16 cellular contexts compared by ENCODE assay signal in the genomic region with DNA sequence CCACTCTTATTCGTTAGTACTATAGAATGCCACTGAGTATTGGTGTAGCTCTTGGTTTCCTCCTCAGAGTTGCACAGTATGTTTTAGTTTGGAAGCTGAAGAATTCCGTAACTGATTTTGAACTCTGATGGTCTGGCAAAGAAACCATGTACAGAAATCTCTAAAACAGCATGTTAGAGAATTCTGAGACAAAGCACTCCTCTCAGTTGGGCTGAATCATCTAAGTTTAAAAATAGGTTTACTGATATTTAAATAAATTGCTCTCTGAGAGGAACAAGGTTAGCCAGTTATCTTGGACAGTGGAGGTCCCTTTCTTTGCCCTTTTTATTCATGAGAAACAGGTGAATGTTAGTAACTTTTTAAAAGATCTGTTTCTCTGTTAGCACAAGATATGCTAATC. TPM values are rescaled to one million over a fixed set of nuclear protein-coding genes. Genes with fewer than 3 reads are reported as not detected.
DNase-seq lines count a peak whose midpoint lies in the region; ATAC-seq and TF ChIP-seq lines count a peak whose summit lies in the region.
"Had no signal": no experiment of that assay in that cellular context is flagged by ENCODE, and none has a peak within 500 bp of the region (broad histone marks: within the 10 kb centered on the region; RNA-seq: fewer than 3 reads in every experiment).

No MANE protein-coding gene starts in this region.

- peak overlapping the region; percentile 16 for H3K27ac Mint-ChIP-seq in activated T-cell treated with anti-CD3 and anti-CD28 coated beads, Interleukin-2, amount 50 U/mL, for 24 hours
- no peak overlapping the region for H3K27ac Mint-ChIP-seq in activated T-cell treated with anti-CD3 and anti-CD28 coated beads, Interleukin-2, amount 50 U/mL, for 72 hours
- H3K27ac Mint-ChIP-seq in activated T-helper 17 cell treated with anti-CD3 and anti-CD28 coated beads, Interleukin-2, amount 50 U/mL, for 72 hours = peak overlapping the region; percentile 32
- H3K27ac Mint-ChIP-seq in stimulated activated memory B cell treated with anti-CD40 and anti-IgM and Interleukin-4, amounts not matched to agents 10 μg/mL and 1 μg/mL and 100 μg/mL, for 72 hours = peak overlapping the region; percentile 5

- H3K27me3 Mint-ChIP-seq in activated T-cell treated with anti-CD3 and anti-CD28 coated beads, Interleukin-2, amount 50 U/mL, for 24 hours = no peaks in the 10 kb centered on the region
- H3K27me3 Mint-ChIP-seq in activated T-cell treated with anti-CD3 and anti-CD28 coated beads, Interleukin-2, amount 50 U/mL, for 72 hours (ENCODE audit: low read depth) = no peaks in the 10 kb centered on the region
- no peaks in the 10 kb centered on the region for H3K27me3 Mint-ChIP-seq in activated T-helper 17 cell treated with anti-CD3 and anti-CD28 coated beads, Interleukin-2, amount 50 U/mL, for 72 hours
- no peaks in the 10 kb centered on the region for H3K27me3 Mint-ChIP-seq in stimulated activated memory B cell treated with anti-CD40 and anti-IgM and Interleukin-4, amounts not matched to agents 10 μg/mL and 1 μg/mL and 100 μg/mL, for 72 hours

- TF ChIP-seq CTCF in fibroblast of the aortic adventitia (IDR thresholded peaks at IDR 0.05; ENCODE audit: insufficient read depth, low read length) = no peak

- peaks cover 98% of the 10 kb centered on the region for H3K36me3 Mint-ChIP-seq in activated T-cell treated with anti-CD3 and anti-CD28 coated beads, Interleukin-2, amount 50 U/mL, for 24 hours (ENCODE audit: low read depth)
- peaks cover 14 to 38% of the 10 kb centered on the region in 2 donors for H3K36me3 Mint-ChIP-seq in activated T-cell treated with anti-CD3 and anti-CD28 coated beads, Interleukin-2, amount 50 U/mL, for 72 hours (ENCODE audit: insufficient read depth in 2 of 2)
- H3K36me3 Mint-ChIP-seq in activated T-helper 17 cell treated with anti-CD3 and anti-CD28 coated beads, Interleukin-2, amount 50 U/mL, for 72 hours (ENCODE audit: low read depth) = peaks cover 97% of the 10 kb centered on the region
- peaks cover 54% of the 10 kb centered on the region for H3K36me3 Mint-ChIP-seq in stimulated activated memory B cell treated with anti-CD40 and anti-IgM and Interleukin-4, amounts not matched to agents 10 μg/mL and 1 μg/mL and 100 μg/mL, for 72 hours

- no peak overlapping the region for H3K4me3 ChIP-seq in fibroblast of the aortic adventitia (ENCODE audit: low read depth, low read length)
- H3K4me3 ChIP-seq: A549 had no signal

- no peaks in the 10 kb centered on the region for H3K9me3 Mint-ChIP-seq in activated T-cell treated with anti-CD3 and anti-CD28 coated beads, Interleukin-2, amount 50 U/mL, for 24 hours
- H3K9me3 Mint-ChIP-seq in activated T-cell treated with anti-CD3 and anti-CD28 coated beads, Interleukin-2, amount 50 U/mL, for 72 hours = no peaks in the 10 kb centered on the region
- H3K9me3 Mint-ChIP-seq in activated T-helper 17 cell treated with anti-CD3 and anti-CD28 coated beads, Interleukin-2, amount 50 U/mL, for 72 hours = no peaks in the 10 kb centered on the region
- no peaks in the 10 kb centered on the region for H3K9me3 Mint-ChIP-seq in stimulated activated memory B cell treated with anti-CD40 and anti-IgM and Interleukin-4, amounts not matched to agents 10 μg/mL and 1 μg/mL and 100 μg/mL, for 72 hours
- H3K9me3 Mint-ChIP-seq: CD14-positive monocyte had no signal

- no peak overlapping the region for H3K4me3 Mint-ChIP-seq in activated T-cell treated with anti-CD3 and anti-CD28 coated beads, Interleukin-2, amount 50 U/mL, for 24 hours
- H3K4me3 Mint-ChIP-seq in activated T-cell treated with anti-CD3 and anti-CD28 coated beads, Interleukin-2, amount 50 U/mL, for 72 hours = no peak overlapping the region
- no peak overlapping the region for H3K4me3 Mint-ChIP-seq in activated T-helper 17 cell treated with anti-CD3 and anti-CD28 coated beads, Interleukin-2, amount 50 U/mL, for 72 hours
- no peak overlapping the region for H3K4me3 Mint-ChIP-seq in stimulated activated memory B cell treated with anti-CD40 and anti-IgM and Interleukin-4, amounts not matched to agents 10 μg/mL and 1 μg/mL and 100 μg/mL, for 72 hours
- H3K4me3 Mint-ChIP-seq: CD14-positive monocyte had no signal

- no peak for DNase-seq in activated T-cell treated with anti-CD3 and anti-CD28 coated beads, Interleukin-2, amount 50 U/mL, for 24 hours
- no peak for DNase-seq in activated T-cell treated with anti-CD3 and anti-CD28 coated beads, Interleukin-2, amount 50 U/mL, for 72 hours
- DNase-seq in fibroblast of the aortic adventitia (ENCODE audit: low read depth) (peak; percentile 30), NCI-H2171 treated with DMSO at 0.1 percent for 48 hours (lab: John Stamatoyannopoulos, UW) (no peak), NOMO-1 treated with DMSO at 0.1 percent for 48 hours (lab: John Stamatoyannopoulos, UW; ENCODE audit: unreplicated experiment) (no peak), SHP77 treated with DMSO at 0.1 percent for 48 hours (lab: John Stamatoyannopoulos, UW) (no peak)
- DNase-seq: Caco-2, NCI-H1436 treated with DMSO at 0.1 percent for 48 hours, NCI-H226, NCI-H69, PC-3 had no signal

- H3K4me1 Mint-ChIP-seq in activated T-cell treated with anti-CD3 and anti-CD28 coated beads, Interleukin-2, amount 50 U/mL, for 24 hours (ENCODE audit: low read depth) = peaks cover 2% of the 10 kb centered on the region
- peaks cover 7% of the 10 kb centered on the region for H3K4me1 Mint-ChIP-seq in activated T-cell treated with anti-CD3 and anti-CD28 coated beads, Interleukin-2, amount 50 U/mL, for 72 hours (ENCODE audit: low read depth)
- H3K4me1 Mint-ChIP-seq in activated T-helper 17 cell treated with anti-CD3 and anti-CD28 coated beads, Interleukin-2, amount 50 U/mL, for 72 hours = no peaks in the 10 kb centered on the region
- H3K4me1 Mint-ChIP-seq in stimulated activated memory B cell treated with anti-CD40 and anti-IgM and Interleukin-4, amounts not matched to agents 10 μg/mL and 1 μg/mL and 100 μg/mL, for 72 hours = peaks cover 27% of the 10 kb centered on the region

- ATAC-seq in activated T-cell treated with anti-CD3 and anti-CD28 coated beads, Interleukin-2, amount 50 U/mL, for 72 hours (replicated peaks in 1 of 2) = no peak
- ATAC-seq in activated T-helper 17 cell treated with anti-CD3 and anti-CD28 coated beads, Interleukin-2, amount 50 U/mL, for 72 hours (replicated peaks) = no peak
- no peak for ATAC-seq in stimulated activated memory B cell treated with anti-CD40 and anti-IgM and Interleukin-4, amounts not matched to agents 10 μg/mL and 1 μg/mL and 100 μg/mL, for 72 hours
- ATAC-seq: A549, HCT116, PC-3 had no signal

RNA-seq across cellular contexts. Expression of a gene that starts 43.8 kb away (rescaled TPM):
- total RNA-seq in activated T-cell treated with anti-CD3 and anti-CD28 coated beads, Interleukin-2, amount 50 U/mL, for 72 hours = 10 to 100 TPM; 22.6 to 29.5 TPM
- 10 to 100 TPM in 1 of 2 donors, 1 to 10 TPM in 1; 4.4 to 18.7 TPM for total RNA-seq in activated T-helper 17 cell treated with anti-CD3 and anti-CD28 coated beads, Interleukin-2, amount 50 U/mL, for 72 hours
- 0.63 and 0.74 TPM in 2 replicates for total RNA-seq in fibroblast of the aortic adventitia (ENCODE audit: low replicate concordance)
- total RNA-seq: Caco-2 had no signal
